ENCODE assay signal across 33 cellular contexts in the genomic region with DNA sequence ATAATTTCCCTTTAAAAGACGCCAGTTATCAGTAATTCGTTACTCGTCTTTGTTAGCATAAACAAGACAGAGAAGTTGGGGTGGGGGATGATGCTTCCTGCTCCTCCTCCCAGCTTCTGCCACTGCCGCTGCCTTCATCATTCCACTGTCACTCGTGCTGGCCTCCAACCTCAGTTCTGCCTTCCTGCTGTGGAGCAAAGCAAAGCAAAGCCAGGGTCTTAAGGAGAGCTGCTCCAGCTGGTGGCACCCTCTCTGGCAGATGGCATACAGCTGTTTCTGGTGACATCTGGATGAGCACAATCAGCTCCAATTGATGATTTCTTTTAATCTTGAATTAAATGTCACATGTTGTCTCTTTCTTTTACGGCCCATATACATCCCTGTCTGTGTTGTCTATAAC.
"Had no signal": no experiment of that assay in that cellular context is flagged by ENCODE, and none has a peak within 500 bp of the region (broad histone marks: within the 10 kb centered on the region; RNA-seq: fewer than 3 reads in every experiment).

No MANE protein-coding gene starts in this region.

- H3K27ac ChIP-seq: brain microvascular endothelial cell, Peyer's patch, SJSA1, WERI-Rb-1 had no signal

- H3K4me3 Mint-ChIP-seq: activated CD4-positive, alpha-beta memory T cell treated with anti-CD3 and anti-CD28 coated beads, Interleukin-2, amount 10 ng/mL, durations not matched to agents 7 days and 5 days; activated naive CD8-positive, alpha-beta T cell treated with anti-CD3 and anti-CD28 coated beads for 36 hours; activated T-cell treated with anti-CD3 and anti-CD28 coated beads, Interleukin-2, amount 50 U/mL, for 72 hours; activated T-helper 17 cell treated with anti-CD3 and anti-CD28 coated beads, Interleukin-2, amount 50 U/mL, for 72 hours had no signal

- H3K27ac Mint-ChIP-seq: activated CD4-positive, alpha-beta memory T cell treated with anti-CD3 and anti-CD28 coated beads, Interleukin-2, amount 10 ng/mL, durations not matched to agents 7 days and 5 days; activated naive CD8-positive, alpha-beta T cell treated with anti-CD3 and anti-CD28 coated beads for 36 hours; activated T-cell treated with anti-CD3 and anti-CD28 coated beads, Interleukin-2, amount 50 U/mL, for 72 hours; activated T-helper 17 cell treated with anti-CD3 and anti-CD28 coated beads, Interleukin-2, amount 50 U/mL, for 72 hours had no signal

- H3K9me3 Mint-ChIP-seq: activated CD4-positive, alpha-beta memory T cell treated with anti-CD3 and anti-CD28 coated beads, Interleukin-2, amount 10 ng/mL, durations not matched to agents 7 days and 5 days; activated naive CD8-positive, alpha-beta T cell treated with anti-CD3 and anti-CD28 coated beads for 36 hours; activated T-helper 17 cell treated with anti-CD3 and anti-CD28 coated beads, Interleukin-2, amount 50 U/mL, for 72 hours had no signal

- H3K4me3 ChIP-seq: Peyer's patch, SJSA1 had no signal

- H3K4me1 ChIP-seq: Peyer's patch, SJSA1 had no signal

- H3K27me3 ChIP-seq: brain microvascular endothelial cell, Peyer's patch, SJSA1 had no signal

- H3K36me3 Mint-ChIP-seq: activated naive CD8-positive, alpha-beta T cell treated with anti-CD3 and anti-CD28 coated beads for 36 hours had no signal

- H3K4me1 Mint-ChIP-seq: activated CD4-positive, alpha-beta memory T cell treated with anti-CD3 and anti-CD28 coated beads, Interleukin-2, amount 10 ng/mL, durations not matched to agents 7 days and 5 days; activated naive CD8-positive, alpha-beta T cell treated with anti-CD3 and anti-CD28 coated beads for 36 hours; activated T-helper 17 cell treated with anti-CD3 and anti-CD28 coated beads, Interleukin-2, amount 50 U/mL, for 72 hours had no signal

- DNase-seq: activated CD4-positive, alpha-beta memory T cell treated with anti-CD3 and anti-CD28 coated beads, Interleukin-2, amount 10 ng/mL, durations not matched to agents 7 days and 5 days; activated CD4-positive, alpha-beta T cell treated with anti-CD3 and anti-CD28 coated beads for 1 hour; activated CD4-positive, alpha-beta T cell treated with anti-CD3 and anti-CD28 coated beads for 48 hours; activated CD4-positive, CD25-positive, alpha-beta regulatory T cell; activated CD8-positive, alpha-beta memory T cell treated with anti-CD3 and anti-CD28 coated beads for 24 hours; activated effector memory CD4-positive, alpha-beta T cell treated with anti-CD3 and anti-CD28 coated beads, Interleukin-2, amount 50 U/mL, for 16 hours; activated naive CD4-positive, alpha-beta T cell; activated naive CD4-positive, alpha-beta T cell treated with anti-CD3 and anti-CD28 coated beads, Interleukin-2, amount 50 U/mL, for 16 hours; activated naive CD8-positive, alpha-beta T cell treated with anti-CD3 and anti-CD28 coated beads for 36 hours; activated T-cell treated with anti-CD3 and anti-CD28 coated beads, Interleukin-2, amount 50 U/mL, for 1 hour; activated T-cell treated with anti-CD3 and anti-CD28 coated beads, Interleukin-2, amount 50 U/mL, for 72 hours; amniotic stem cell; aorta; brain microvascular endothelial cell; central memory CD4-positive, alpha-beta T cell; NCI-H1105 treated with DMSO at 0.1 percent for 48 hours; NCI-H1436; NCI-H1694 treated with DMSO at 0.1 percent for 48 hours; NCI-H2029; NCI-H345; NCI-H524 treated with DMSO at 0.1 percent for 48 hours; NCI-H774; PC-3; Peyer's patch; RPMI8226; SHP77 treated with DMSO at 0.1 percent for 48 hours; SW 1271; T-helper 1 cell; T-helper 2 cell; T1000; WERI-Rb-1 had no signal

- H3K36me3 ChIP-seq: brain microvascular endothelial cell, Peyer's patch, SJSA1, WERI-Rb-1 had no signal

- ATAC-seq: activated T-cell treated with anti-CD3 and anti-CD28 coated beads, Interleukin-2, amount 50 U/mL, for 72 hours; activated T-helper 17 cell treated with anti-CD3 and anti-CD28 coated beads, Interleukin-2, amount 50 U/mL, for 72 hours; PC-3 had no signal
